Comparison of ENCODE assay signal across 38 cellular contexts in genomic region chr16:8241408-8241807, GRCh38.
"Had no signal": no experiment of that assay in that cellular context is flagged by ENCODE, and none has a peak within 500 bp of the region (broad histone marks: within the 10 kb centered on the region; RNA-seq: fewer than 3 reads in every experiment).

No MANE protein-coding gene starts in this region.

- H3K4me1 ChIP-seq: adrenal gland, body of pancreas, breast epithelium, foreskin keratinocyte, gastrocnemius medialis had no signal

- H3K9me3 ChIP-seq: adrenal gland, body of pancreas, breast epithelium, gastrocnemius medialis had no signal

- H3K27me3 Mint-ChIP-seq: activated B cell treated with CpG ODN at 0.5 μM for 24 hours; activated CD8-positive, alpha-beta memory T cell treated with anti-CD3 and anti-CD28 coated beads, Interleukin-2, amount 10 ng/mL, durations not matched to agents 7 days and 5 days; activated naive CD8-positive, alpha-beta T cell treated with anti-CD3 and anti-CD28 coated beads for 36 hours; dendritic cell treated with granulocyte-macrophage colony-stimulating factor and Interleukin-4, amounts not matched to agents 40 ng/mL and 50 ng/mL, for 4 days; T-helper 17 cell had no signal

- H3K4me1 Mint-ChIP-seq: activated B cell treated with CpG ODN at 0.5 μM for 24 hours; activated CD8-positive, alpha-beta memory T cell treated with anti-CD3 and anti-CD28 coated beads, Interleukin-2, amount 10 ng/mL, durations not matched to agents 7 days and 5 days; activated naive CD4-positive, alpha-beta T cell treated with anti-CD3 and anti-CD28 coated beads, Interleukin-2, amount 50 U/mL, for 24 hours; activated naive CD8-positive, alpha-beta T cell treated with anti-CD3 and anti-CD28 coated beads for 36 hours; activated naive CD8-positive, alpha-beta T cell treated with anti-CD3 and anti-CD28 coated beads, Interleukin-2, amount 50 U/mL, for 24 hours; T-helper 17 cell had no signal

- DNase-seq: activated B cell treated with CpG ODN at 0.5 μM for 24 hours; activated CD4-positive, alpha-beta T cell treated with anti-CD3 and anti-CD28 coated beads for 48 hours; activated CD4-positive, alpha-beta T cell treated with anti-CD3 and anti-CD28 coated beads, Interleukin-2, amount 50 U/mL, for 1 hour; activated CD4-positive, alpha-beta T cell treated with anti-CD3 and anti-CD28 coated beads, Interleukin-2, amount 50 U/mL, for 48 hours; activated CD8-positive, alpha-beta memory T cell treated with anti-CD3 and anti-CD28 coated beads, Interleukin-2, amount 10 ng/mL, durations not matched to agents 7 days and 5 days; activated CD8-positive, alpha-beta memory T cell treated with anti-CD3 and anti-CD28 coated beads, Interleukin-2, amount 50 U/mL, for 4 hours; activated CD8-positive, alpha-beta T cell treated with anti-CD3 and anti-CD28 coated beads, Interleukin-2, amount 10 ng/mL, durations not matched to agents 7 days and 5 days; activated effector memory CD4-positive, alpha-beta T cell treated with anti-CD3 and anti-CD28 coated beads, Interleukin-2, amount 50 U/mL, for 16 hours; activated naive CD4-positive, alpha-beta T cell treated with anti-CD3 and anti-CD28 coated beads for 36 hours; activated naive CD8-positive, alpha-beta T cell treated with anti-CD3 and anti-CD28 coated beads for 36 hours; activated naive CD8-positive, alpha-beta T cell treated with anti-CD3 and anti-CD28 coated beads, Interleukin-2, amount 50 U/mL, for 24 hours; activated T-cell treated with anti-CD3 and anti-CD28 coated beads, Interleukin-2, amount 50 U/mL, for 1 hour; activated T-cell treated with anti-CD3 and anti-CD28 coated beads, Interleukin-2, amount 50 U/mL, for 48 hours; adrenal gland; amygdala; aorta; body of pancreas; central memory CD4-positive, alpha-beta T cell; cerebellar nuclear complex; dorsolateral prefrontal cortex; effector memory CD4-positive, alpha-beta T cell; endodermal cell; foreskin keratinocyte; gastrocnemius medialis; T-helper 1 cell; T-helper 17 cell; T1000; WERI-Rb-1 had no signal

- H3K27ac Mint-ChIP-seq: activated B cell treated with CpG ODN at 0.5 μM for 24 hours; activated CD8-positive, alpha-beta memory T cell treated with anti-CD3 and anti-CD28 coated beads, Interleukin-2, amount 10 ng/mL, durations not matched to agents 7 days and 5 days; activated CD8-positive, alpha-beta T cell treated with anti-CD3 and anti-CD28 coated beads, Interleukin-2, amount 10 ng/mL, durations not matched to agents 7 days and 5 days; activated naive CD4-positive, alpha-beta T cell treated with anti-CD3 and anti-CD28 coated beads for 36 hours; activated naive CD4-positive, alpha-beta T cell treated with anti-CD3 and anti-CD28 coated beads, Interleukin-2, amount 50 U/mL, for 24 hours; activated naive CD8-positive, alpha-beta T cell treated with anti-CD3 and anti-CD28 coated beads for 36 hours; activated naive CD8-positive, alpha-beta T cell treated with anti-CD3 and anti-CD28 coated beads, Interleukin-2, amount 50 U/mL, for 24 hours; activated T-helper 1 cell treated with anti-CD3 and anti-CD28 coated beads, Interleukin-12 subunit alpha, Interleukin-12 subunit beta, Interleukin-2, Interleukin-4 antibody, amounts not matched to agents 30 ng/mL and 10 ng/mL and 1 ng/mL, durations not matched to agents 14 hours and 24 hours and 36 hours; activated T-helper 2 cell treated with anti-CD3 and anti-CD28 coated beads, Interferon-gamma antibody, Interleukin-2, Interleukin-4, amounts not matched to agents 10 μg/mL and 5 μg/mL and 100 μg/mL, durations not matched to agents 14 hours and 24 hours and 36 hours; dendritic cell treated with granulocyte-macrophage colony-stimulating factor and Interleukin-4, amounts not matched to agents 40 ng/mL and 50 ng/mL, for 4 days; endodermal cell; T-helper 17 cell; T-helper 2 cell treated with Interferon-gamma antibody and Interleukin-4, amounts not matched to agents 5 μg/mL and 100 μg/mL, for 36 hours had no signal

- H3K27ac ChIP-seq: adrenal gland, body of pancreas, breast epithelium, cardiac muscle cell, coronary artery, dorsolateral prefrontal cortex, foreskin keratinocyte, gastrocnemius medialis, WERI-Rb-1 had no signal

- H3K36me3 Mint-ChIP-seq: activated CD8-positive, alpha-beta memory T cell treated with anti-CD3 and anti-CD28 coated beads, Interleukin-2, amount 10 ng/mL, durations not matched to agents 7 days and 5 days; activated naive CD4-positive, alpha-beta T cell treated with anti-CD3 and anti-CD28 coated beads, Interleukin-2, amount 50 U/mL, for 24 hours; activated naive CD8-positive, alpha-beta T cell treated with anti-CD3 and anti-CD28 coated beads for 36 hours had no signal

- H3K36me3 ChIP-seq: adrenal gland, breast epithelium, cardiac muscle cell, gastrocnemius medialis, WERI-Rb-1 had no signal

- ATAC-seq: activated CD4-positive, CD25-positive, alpha-beta regulatory T cell treated with anti-CD3 and anti-CD28 coated beads, Interleukin-2, amount 50 U/mL, for 24 hours; activated CD8-positive, alpha-beta memory T cell treated with anti-CD3 and anti-CD28 coated beads, Interleukin-2, amount 10 ng/mL, durations not matched to agents 7 days and 5 days; activated CD8-positive, alpha-beta T cell treated with anti-CD3 and anti-CD28 coated beads, Interleukin-2, amount 10 ng/mL, durations not matched to agents 7 days and 5 days; activated naive CD8-positive, alpha-beta T cell treated with anti-CD3 and anti-CD28 coated beads, Interleukin-2, amount 50 U/mL, for 24 hours; body of pancreas; esophagus mucosa; foreskin keratinocyte; gastrocnemius medialis; T-helper 17 cell had no signal

- H3K4me3 ChIP-seq: adrenal gland, body of pancreas, breast epithelium, cardiac muscle cell, coronary artery, dorsolateral prefrontal cortex, gastrocnemius medialis had no signal

- H3K9me3 Mint-ChIP-seq: activated naive CD4-positive, alpha-beta T cell treated with anti-CD3 and anti-CD28 coated beads for 36 hours; activated naive CD8-positive, alpha-beta T cell treated with anti-CD3 and anti-CD28 coated beads for 36 hours; dendritic cell treated with granulocyte-macrophage colony-stimulating factor and Interleukin-4, amounts not matched to agents 40 ng/mL and 50 ng/mL, for 4 days; endodermal cell had no signal

- H3K4me3 Mint-ChIP-seq: activated B cell treated with CpG ODN at 0.5 μM for 24 hours; activated CD8-positive, alpha-beta memory T cell treated with anti-CD3 and anti-CD28 coated beads, Interleukin-2, amount 10 ng/mL, durations not matched to agents 7 days and 5 days; activated CD8-positive, alpha-beta T cell treated with anti-CD3 and anti-CD28 coated beads, Interleukin-2, amount 10 ng/mL, durations not matched to agents 7 days and 5 days; activated naive CD4-positive, alpha-beta T cell treated with anti-CD3 and anti-CD28 coated beads for 36 hours; activated naive CD4-positive, alpha-beta T cell treated with anti-CD3 and anti-CD28 coated beads, Interleukin-2, amount 50 U/mL, for 24 hours; activated naive CD8-positive, alpha-beta T cell treated with anti-CD3 and anti-CD28 coated beads for 36 hours; activated naive CD8-positive, alpha-beta T cell treated with anti-CD3 and anti-CD28 coated beads, Interleukin-2, amount 50 U/mL, for 24 hours; activated T-helper 1 cell treated with anti-CD3 and anti-CD28 coated beads, Interleukin-12 subunit alpha, Interleukin-12 subunit beta, Interleukin-2, Interleukin-4 antibody, amounts not matched to agents 30 ng/mL and 10 ng/mL and 1 ng/mL, durations not matched to agents 14 hours and 24 hours and 36 hours; dendritic cell treated with granulocyte-macrophage colony-stimulating factor and Interleukin-4, amounts not matched to agents 40 ng/mL and 50 ng/mL, for 4 days; endodermal cell; T-helper 17 cell; T-helper 2 cell treated with Interferon-gamma antibody and Interleukin-4, amounts not matched to agents 5 μg/mL and 100 μg/mL, for 36 hours had no signal

- H3K27me3 ChIP-seq: adrenal gland, body of pancreas, cardiac muscle cell, foreskin keratinocyte, gastrocnemius medialis had no signal
